9 cellular contexts compared by ENCODE assay signal in the genomic region with DNA sequence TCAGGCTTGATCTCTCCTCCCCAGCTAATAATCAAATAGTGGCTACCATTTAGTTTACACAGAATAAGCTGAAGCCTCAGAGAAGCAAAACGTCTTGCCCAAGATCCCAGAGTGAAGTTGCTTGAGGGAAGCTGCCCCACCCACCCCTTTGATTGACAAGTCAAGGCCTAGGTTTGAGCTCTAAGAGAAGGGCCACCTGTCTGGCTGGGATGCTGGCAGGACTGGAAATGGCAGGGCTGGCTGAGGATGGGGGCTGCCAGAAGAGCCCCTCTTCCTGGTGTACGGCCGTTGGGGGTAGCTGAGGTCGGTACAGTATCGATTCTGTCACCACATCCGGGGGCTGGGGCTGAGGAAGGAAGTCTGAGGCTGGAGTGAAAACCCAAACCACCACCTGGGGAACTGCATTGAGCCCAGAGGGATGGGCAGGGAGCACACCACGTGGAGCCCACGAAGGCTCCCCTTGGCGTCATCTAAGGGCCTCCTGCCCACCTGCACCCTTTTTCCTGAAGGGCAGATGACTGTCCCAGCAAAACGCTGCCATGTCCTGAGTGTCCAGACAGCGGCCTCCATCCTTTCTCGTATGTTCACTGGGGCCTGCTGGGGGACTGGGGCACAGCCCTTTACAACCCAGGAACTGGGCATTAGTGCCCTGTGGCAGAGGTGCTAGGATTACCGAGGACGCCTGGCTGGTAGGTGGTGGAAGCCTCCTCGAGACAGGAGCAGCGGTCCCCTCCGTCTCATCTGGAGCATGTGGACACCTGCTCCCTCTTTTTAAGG. TPM values are rescaled to one million over a fixed set of nuclear protein-coding genes. Genes with fewer than 3 reads are reported as not detected.
DNase-seq lines count a peak whose midpoint lies in the region; ATAC-seq, FAIRE-seq and TF ChIP-seq lines count a peak whose summit lies in the region.
"Had no signal": no experiment of that assay in that cellular context is flagged by ENCODE, and none has a peak within 500 bp of the region (broad histone marks: within the 10 kb centered on the region; RNA-seq: fewer than 3 reads in every experiment).

No MANE protein-coding gene starts in this region.

- no peak overlapping the region for H2AFZ ChIP-seq in MM.1S (ENCODE audit: low read length)

- peaks cover 12% of the 10 kb centered on the region for H3K4me1 ChIP-seq in MM.1S (ENCODE audit: low read length)

- H3K27me3 Mint-ChIP-seq in activated CD4-positive, alpha-beta memory T cell treated with anti-CD3 and anti-CD28 coated beads, Interleukin-2, amount 10 ng/mL, durations not matched to agents 7 days and 5 days, result no peaks in the 10 kb centered on the region

- POLR2A ChIA-PET in activated CD4-positive, alpha-beta memory T cell treated with anti-CD3 and anti-CD28 coated beads, Interleukin-2, amount 10 ng/mL, durations not matched to agents 7 days and 5 days (lab: Charles Lee), result interaction anchor here (0.6 to 1.3 kb wide), 8 partner anchors 10 to 556 kb away, joined by 3 to 6 read pairs (median 4); a partner anchor contains a TSS

- ATAC-seq in sciatic nerve, result no peak

- peak overlapping the region; percentile 95 for H3K4me2 ChIP-seq in MM.1S (ENCODE audit: low read depth, low read length)

- H3K79me2 ChIP-seq in MM.1S (ENCODE audit: low read length), result peaks cover 43% of the 10 kb centered on the region

- H3K4me3 ChIP-seq in MM.1S (ENCODE audit: low read length) (peak overlapping the region; percentile 98), epithelial cell of esophagus (ENCODE audit: low read length) (no peak overlapping the region), skin epidermis (peak overlapping the region in 4 of 7 experiments; percentile 6 to 92 (median 72))

- H3K9me2 ChIP-seq in MM.1S (replicated peaks; ENCODE audit: insufficient read depth, low read length), result no peaks in the 10 kb centered on the region

- peak overlapping the region; percentile 97 for H3K4me3 Mint-ChIP-seq in activated CD4-positive, alpha-beta memory T cell treated with anti-CD3 and anti-CD28 coated beads, Interleukin-2, amount 10 ng/mL, durations not matched to agents 7 days and 5 days

- H3F3A ChIP-seq in MM.1S (ENCODE audit: insufficient read depth, low read length), result peaks cover 46% of the 10 kb centered on the region

- no peaks in the 10 kb centered on the region for H3K9me3 Mint-ChIP-seq in activated CD4-positive, alpha-beta memory T cell treated with anti-CD3 and anti-CD28 coated beads, Interleukin-2, amount 10 ng/mL, durations not matched to agents 7 days and 5 days

- DNase-seq in GM18507 (ENCODE audit: extremely low spot score, insufficient read length, low read depth) (peak; percentile 33), MM.1S (peak; percentile 87), epithelial cell of esophagus (ENCODE audit: low read depth) (peak; percentile 75), COLO668 (lab: John Stamatoyannopoulos, UW; ENCODE audit: unreplicated experiment) (no peak), OCI-M2 (lab: John Stamatoyannopoulos, UW; ENCODE audit: unreplicated experiment) (no peak), sciatic nerve (ENCODE audit: low spot score) (no peak)
- DNase-seq in activated CD4-positive, alpha-beta memory T cell treated with anti-CD3 and anti-CD28 coated beads, Interleukin-2, amount 10 ng/mL, durations not matched to agents 7 days and 5 days, result peak; percentile 80

- CTCF ChIA-PET in activated CD4-positive, alpha-beta memory T cell treated with anti-CD3 and anti-CD28 coated beads, Interleukin-2, amount 10 ng/mL, durations not matched to agents 7 days and 5 days (lab: Charles Lee), result interaction anchor here (0.9 to 1.5 kb wide), 7 partner anchors 10 to 106 kb away, joined by 3 to 11 read pairs (median 5); a partner anchor contains a TSS

- intact Hi-C loops in sciatic nerve (cut with DNase I), result no loop called here

- FAIRE-seq in GM18507 (lab: Jason Lieb, UNC), result peak; percentile 93

- peak overlapping the region; percentile 96 for H3K9ac ChIP-seq in MM.1S (ENCODE audit: low read length)

- peak overlapping the region; percentile 95 for H3K27ac ChIP-seq in MM.1S (ENCODE audit: low read length)
- H3K27ac ChIP-seq in skin epidermis, result peak overlapping the region in 20 of 21 experiments; percentile 13 to 97 (median 92)
- H3K27ac ChIP-seq: SJSA1 had no signal

- no peaks in the 10 kb centered on the region for H3K9me3 ChIP-seq in MM.1S (replicated peaks; ENCODE audit: insufficient read depth, low read length)
- H3K9me3 ChIP-seq: SJSA1 had no signal

- H3K27me3 ChIP-seq in MM.1S (replicated peaks; ENCODE audit: insufficient read depth, low read length), result no peaks in the 10 kb centered on the region
- H3K27me3 ChIP-seq: SJSA1 had no signal

- no peak for TF ChIP-seq CTCF in MM.1S (IDR thresholded peaks at IDR 0.05; ENCODE audit: low read length)
- TF ChIP-seq CTCF in epithelial cell of esophagus (IDR thresholded peaks at IDR 0.05; ENCODE audit: insufficient read depth, low read depth, low read length, missing control alignments), result no peak

- peak overlapping the region; percentile 95 for H3K27ac Mint-ChIP-seq in activated CD4-positive, alpha-beta memory T cell treated with anti-CD3 and anti-CD28 coated beads, Interleukin-2, amount 10 ng/mL, durations not matched to agents 7 days and 5 days

- H3K4me1 Mint-ChIP-seq in activated CD4-positive, alpha-beta memory T cell treated with anti-CD3 and anti-CD28 coated beads, Interleukin-2, amount 10 ng/mL, durations not matched to agents 7 days and 5 days, result peaks cover 45% of the 10 kb centered on the region

- no peaks in the 10 kb centered on the region for H3K36me3 ChIP-seq in MM.1S (replicated peaks; ENCODE audit: insufficient read depth, low read length)

- no peaks in the 10 kb centered on the region for H4K20me1 ChIP-seq in MM.1S (ENCODE audit: insufficient read depth, low read length)

- H3K36me3 Mint-ChIP-seq in activated CD4-positive, alpha-beta memory T cell treated with anti-CD3 and anti-CD28 coated beads, Interleukin-2, amount 10 ng/mL, durations not matched to agents 7 days and 5 days (ENCODE audit: low read depth), result peaks cover 65% of the 10 kb centered on the region

RNA-seq across cellular contexts. Expression of a gene that starts 1.4 kb away (rescaled TPM):
- total RNA-seq in activated CD4-positive, alpha-beta memory T cell treated with anti-CD3 and anti-CD28 coated beads, Interleukin-2, amount 10 ng/mL, durations not matched to agents 7 days and 5 days, result 100 to 1,000 TPM; 167 to 177 TPM
- total RNA-seq in sciatic nerve, result 54.0 TPM

RNA-seq across cellular contexts. Expression of a gene that starts 27.5 kb away (rescaled TPM):
- 10 to 100 TPM; 13.4 to 15.4 TPM for total RNA-seq in activated CD4-positive, alpha-beta memory T cell treated with anti-CD3 and anti-CD28 coated beads, Interleukin-2, amount 10 ng/mL, durations not matched to agents 7 days and 5 days
- total RNA-seq in sciatic nerve, result 25.2 TPM

RNA-seq across cellular contexts. Expression of a gene that starts 27.9 kb away (rescaled TPM):
- 10 to 100 TPM; 75.1 to 78.5 TPM for total RNA-seq in activated CD4-positive, alpha-beta memory T cell treated with anti-CD3 and anti-CD28 coated beads, Interleukin-2, amount 10 ng/mL, durations not matched to agents 7 days and 5 days
- 70.5 TPM for total RNA-seq in sciatic nerve

RNA-seq across cellular contexts. Expression of a gene that starts 57.4 kb away (rescaled TPM):
- total RNA-seq in activated CD4-positive, alpha-beta memory T cell treated with anti-CD3 and anti-CD28 coated beads, Interleukin-2, amount 10 ng/mL, durations not matched to agents 7 days and 5 days, result under 1 TPM; 0.15 to 0.20 TPM
- total RNA-seq in sciatic nerve, result 22.2 TPM

Comparison
In these comparisons a context has a peak if more than half of its experiments do, and no peak if none do; other contexts are left out.
1. DNase-seq: peak in GM18507 (single experiment), MM.1S (single experiment), activated CD4-positive, alpha-beta memory T cell treated with anti-CD3 and anti-CD28 coated beads, Interleukin-2, amount 10 ng/mL, durations not matched to agents 7 days and 5 days (single experiment) and epithelial cell of esophagus (single experiment); none in COLO668 (single experiment), OCI-M2 (single experiment) and sciatic nerve (single experiment).